Comparison of ENCODE assay signal across 1 cellular context in the genomic region with DNA sequence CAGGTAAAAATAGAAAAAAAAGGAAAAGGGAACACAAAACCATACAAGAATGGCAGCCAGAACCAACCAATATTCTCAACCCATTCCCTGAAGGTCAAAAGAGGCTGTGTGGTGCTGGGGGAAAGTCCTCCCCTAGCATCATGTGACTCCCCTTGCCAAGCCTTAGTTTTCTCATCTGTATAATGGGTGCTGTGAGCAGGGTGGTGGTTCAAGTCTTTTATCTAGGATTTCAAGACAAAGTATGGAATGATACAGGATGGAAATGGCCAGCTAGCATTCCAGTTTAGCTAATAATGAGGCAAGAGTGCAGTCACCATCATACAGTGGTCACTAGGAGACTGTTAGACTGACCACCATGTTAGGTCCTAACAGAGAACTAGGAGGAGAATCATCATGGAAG.
TF ChIP-seq lines count a peak whose summit lies in the region.

No MANE protein-coding gene starts in this region.

TF ChIP-seq in A549, 52 proteins besides CTCF, POLR2A, EP300 and RAD21:
- TF ChIP-seq KDM1A (IDR thresholded peaks at IDR 0.05; ENCODE audit: low read depth) (0 out of 2 replicates have a peak, but pooled peaks have one; percentile 43), CHD4 (IDR thresholded peaks at IDR 0.05; ENCODE audit: borderline replicate concordance) (0 out of 2 replicates have a peak, but pooled peaks have one; percentile 33), ESRRA (IDR thresholded peaks at IDR 0.05; ENCODE audit: borderline replicate concordance, low read length) (no peak), SREBF2 (IDR thresholded peaks at IDR 0.05) (no peak)
